15 cellular contexts compared by ENCODE assay signal in the genomic region with DNA sequence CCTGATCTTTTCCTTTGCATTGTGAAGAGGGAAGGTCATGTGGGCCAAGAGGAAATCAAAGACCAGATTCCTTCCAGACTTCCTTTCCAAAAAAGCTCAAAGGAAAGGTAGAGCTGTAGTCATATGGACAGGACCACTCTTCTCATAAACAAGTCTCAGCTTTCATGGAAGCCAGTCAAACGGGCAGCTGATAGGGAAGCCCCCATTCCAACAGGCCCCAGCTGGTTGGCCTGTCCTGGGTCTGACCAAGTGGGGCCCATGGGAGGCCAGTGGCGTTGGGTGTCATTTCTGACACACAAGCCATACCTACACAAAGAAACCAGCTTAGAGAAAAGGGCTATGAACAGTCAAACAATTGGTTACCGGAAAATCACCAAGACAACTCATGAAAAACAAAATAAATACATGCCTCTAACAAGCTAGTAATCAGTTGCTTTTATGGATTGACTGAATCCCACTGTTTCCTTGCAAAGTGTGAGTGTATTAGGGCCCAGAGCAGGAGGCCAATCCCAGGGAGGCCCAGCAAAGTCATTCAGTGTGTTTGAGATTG.
"Had no signal": no experiment of that assay in that cellular context is flagged by ENCODE, and none has a peak within 500 bp of the region (broad histone marks: within the 10 kb centered on the region; RNA-seq: fewer than 3 reads in every experiment).

No MANE protein-coding gene starts in this region.

- H3K4me3 ChIP-seq: adrenal gland, tibial artery had no signal

- H3K4me1 ChIP-seq: adrenal gland had no signal

- FAIRE-seq: frontal cortex, urothelium cell line had no signal

- H3K27ac Mint-ChIP-seq: activated naive CD4-positive, alpha-beta T cell treated with anti-CD3 and anti-CD28 coated beads, Interleukin-2, amount 50 U/mL, for 24 hours; effector memory CD8-positive, alpha-beta T cell; stimulated activated memory B cell treated with anti-CD40 and anti-IgM and Interleukin-4, amounts not matched to agents 10 μg/mL and 1 μg/mL and 100 μg/mL, for 72 hours had no signal

- DNase-seq: activated CD4-positive, alpha-beta T cell treated with anti-CD3 and anti-CD28 coated beads, Interleukin-2, amount 50 U/mL, for 48 hours; activated T-cell treated with anti-CD3 and anti-CD28 coated beads, Interleukin-2, amount 50 U/mL, for 1 hour; central memory CD4-positive, alpha-beta T cell; cortex of kidney; effector memory CD8-positive, alpha-beta T cell; mesenchymal stem cell; stimulated activated CD4-positive, alpha-beta T cell treated with anti-CD3 and anti-CD28 coated beads, Interleukin-2, amount 100 ng/mL, for 48 hours; tibial artery had no signal

- H3K4me1 Mint-ChIP-seq: activated naive CD4-positive, alpha-beta T cell treated with anti-CD3 and anti-CD28 coated beads, Interleukin-2, amount 50 U/mL, for 24 hours; neural crest cell; stimulated activated memory B cell treated with anti-CD40 and anti-IgM and Interleukin-4, amounts not matched to agents 10 μg/mL and 1 μg/mL and 100 μg/mL, for 72 hours had no signal

- ATAC-seq: effector memory CD8-positive, alpha-beta T cell; SK-N-SH treated with all-trans-retinoic acid at 6 μM for 48 hours; stimulated activated memory B cell treated with anti-CD40 and anti-IgM and Interleukin-4, amounts not matched to agents 10 μg/mL and 1 μg/mL and 100 μg/mL, for 72 hours had no signal

- H3K9me3 ChIP-seq: adrenal gland, tibial artery had no signal

- H3K4me3 Mint-ChIP-seq: activated naive CD4-positive, alpha-beta T cell treated with anti-CD3 and anti-CD28 coated beads, Interleukin-2, amount 50 U/mL, for 24 hours; effector memory CD8-positive, alpha-beta T cell; neural crest cell; stimulated activated memory B cell treated with anti-CD40 and anti-IgM and Interleukin-4, amounts not matched to agents 10 μg/mL and 1 μg/mL and 100 μg/mL, for 72 hours had no signal

- H3K27me3 Mint-ChIP-seq: activated naive CD4-positive, alpha-beta T cell treated with anti-CD3 and anti-CD28 coated beads, Interleukin-2, amount 50 U/mL, for 24 hours; effector memory CD8-positive, alpha-beta T cell; stimulated activated memory B cell treated with anti-CD40 and anti-IgM and Interleukin-4, amounts not matched to agents 10 μg/mL and 1 μg/mL and 100 μg/mL, for 72 hours had no signal

- H3K27ac ChIP-seq: tibial artery had no signal

- H3K36me3 ChIP-seq: adrenal gland, tibial artery had no signal

- H3K9me3 Mint-ChIP-seq: activated naive CD4-positive, alpha-beta T cell treated with anti-CD3 and anti-CD28 coated beads, Interleukin-2, amount 50 U/mL, for 24 hours; effector memory CD8-positive, alpha-beta T cell; stimulated activated memory B cell treated with anti-CD40 and anti-IgM and Interleukin-4, amounts not matched to agents 10 μg/mL and 1 μg/mL and 100 μg/mL, for 72 hours had no signal

- H3K36me3 Mint-ChIP-seq: activated naive CD4-positive, alpha-beta T cell treated with anti-CD3 and anti-CD28 coated beads, Interleukin-2, amount 50 U/mL, for 24 hours; stimulated activated memory B cell treated with anti-CD40 and anti-IgM and Interleukin-4, amounts not matched to agents 10 μg/mL and 1 μg/mL and 100 μg/mL, for 72 hours had no signal

- H3K27me3 ChIP-seq: tibial artery had no signal
